In genomic region chrX:63686878-63687714, GRCh38 we compare ENCODE assay signal across 8 cellular contexts.
DNase-seq lines count a peak whose midpoint lies in the region; ATAC-seq and TF ChIP-seq lines count a peak whose summit lies in the region.

No MANE protein-coding gene starts in this region.

- H3K4me3 ChIP-seq in H7 (ENCODE audit: insufficient read depth, low read depth, low read length) = no peak overlapping the region
- no peak overlapping the region for H3K4me3 ChIP-seq in heart right ventricle

- H3K36me3 ChIP-seq in H7 (replicated peaks; ENCODE audit: control insufficient read depth, insufficient read depth, low read length) = no peaks in the 10 kb centered on the region
- peaks cover 0 to 31% (median 0%) of the 10 kb centered on the region in 9 donors for H3K36me3 ChIP-seq in heart right ventricle

- no peak for ATAC-seq in activated CD8-positive, alpha-beta T cell treated with anti-CD3 and anti-CD28 coated beads for 36 hours
- peak in 3 of 8 donors; percentile 45 to 65 (median 46) for ATAC-seq in heart right ventricle

- peak; percentile 3 for DNase-seq in activated CD4-positive, alpha-beta T cell treated with anti-CD3 and anti-CD28 coated beads for 48 hours
- DNase-seq in activated CD4-positive, alpha-beta T cell treated with anti-CD3 and anti-CD28 coated beads for 1 hour = no peak
- DNase-seq in H7 (peak; percentile 56), NCI-H1105 (lab: John Stamatoyannopoulos, UW) (peak; percentile 6), heart right ventricle (no peak)
- DNase-seq in activated CD8-positive, alpha-beta T cell treated with anti-CD3 and anti-CD28 coated beads for 36 hours = peak; percentile 2
- peak; percentile 20 for DNase-seq in stimulated activated CD8-positive, alpha-beta memory T cell treated with anti-CD3 and anti-CD28 coated beads, Interleukin-4, amount 100 ng/mL, for 48 hours
- no peak for DNase-seq in stimulated activated naive CD4-positive, alpha-beta T cell treated with Interleukin-2 at 50 U/mL for 16 hours (lab: John Stamatoyannopoulos, UW)

- H3K9me3 Mint-ChIP-seq in activated CD8-positive, alpha-beta T cell treated with anti-CD3 and anti-CD28 coated beads for 36 hours = peaks cover 1% of the 10 kb centered on the region

- H3K4me1 ChIP-seq in heart right ventricle = no peaks in the 10 kb centered on the region

- H3K27ac ChIP-seq in heart right ventricle = no peak overlapping the region

- POLR2A ChIA-PET in activated CD8-positive, alpha-beta T cell treated with anti-CD3 and anti-CD28 coated beads for 36 hours (lab: Charles Lee) = no interaction called here

- H3K4me3 Mint-ChIP-seq in activated CD8-positive, alpha-beta T cell treated with anti-CD3 and anti-CD28 coated beads for 36 hours = no peak overlapping the region

- intact Hi-C loops in activated CD8-positive, alpha-beta T cell treated with anti-CD3 and anti-CD28 coated beads for 36 hours (cut with micrococcal nuclease) = no loop called here
- intact Hi-C loops in heart right ventricle (cut with DNase I) = loop anchor here in 1 of 10 donors (5.0 kb wide), 1 partner anchor 335 kb away; the partner anchor contains the start of gene SPIN4

- peak; percentile 63 for TF ChIP-seq CTCF in activated CD8-positive, alpha-beta T cell treated with anti-CD3 and anti-CD28 coated beads for 36 hours (IDR thresholded peaks at IDR 0.05)
- TF ChIP-seq CTCF in heart right ventricle (IDR thresholded peaks at IDR 0.05) = peak in 8 of 9 donors; percentile 23 to 77 (median 52)

- CTCF ChIA-PET in activated CD8-positive, alpha-beta T cell treated with anti-CD3 and anti-CD28 coated beads for 36 hours (lab: Charles Lee) = interaction anchor here (0.6 to 1.8 kb wide), 15 partner anchors 10 to 437 kb away, joined by 3 to 13 read pairs (median 4); no protein-coding TSS in a partner anchor

- peaks cover 0 to 29% (median 4%) of the 10 kb centered on the region in 11 donors for H3K9me3 ChIP-seq in heart right ventricle

- peaks cover 33% of the 10 kb centered on the region for H3K36me3 Mint-ChIP-seq in activated CD8-positive, alpha-beta T cell treated with anti-CD3 and anti-CD28 coated beads for 36 hours (ENCODE audit: low read depth)

- 14 to 35% methylated on average over 1 of the region's 1 CpG for WGBS in heart right ventricle, 2 donors

- no peak overlapping the region for H3K27ac Mint-ChIP-seq in activated CD8-positive, alpha-beta T cell treated with anti-CD3 and anti-CD28 coated beads for 36 hours

- no peaks in the 10 kb centered on the region for H3K27me3 Mint-ChIP-seq in activated CD8-positive, alpha-beta T cell treated with anti-CD3 and anti-CD28 coated beads for 36 hours

- no peaks in the 10 kb centered on the region for H3K4me1 Mint-ChIP-seq in activated CD8-positive, alpha-beta T cell treated with anti-CD3 and anti-CD28 coated beads for 36 hours (ENCODE audit: low read depth)

- H3K27me3 ChIP-seq in H7 (ENCODE audit: control insufficient read depth, insufficient read depth, low read length) (no peaks in the 10 kb centered on the region), heart right ventricle (no peaks in the 10 kb centered on the region)

Comparison
In these comparisons a context has a peak if more than half of its experiments do, and no peak if none do; other contexts are left out.
1. DNase-seq: peak in activated CD4-positive, alpha-beta T cell treated with anti-CD3 and anti-CD28 coated beads for 48 hours (single experiment), H7 (single experiment), NCI-H1105 (single experiment), activated CD8-positive, alpha-beta T cell treated with anti-CD3 and anti-CD28 coated beads for 36 hours (single experiment) and stimulated activated CD8-positive, alpha-beta memory T cell treated with anti-CD3 and anti-CD28 coated beads, Interleukin-4, amount 100 ng/mL, for 48 hours (single experiment); none in activated CD4-positive, alpha-beta T cell treated with anti-CD3 and anti-CD28 coated beads for 1 hour (single experiment), heart right ventricle (0 of 2) and stimulated activated naive CD4-positive, alpha-beta T cell treated with Interleukin-2 at 50 U/mL for 16 hours (single experiment).